In the genomic region with DNA sequence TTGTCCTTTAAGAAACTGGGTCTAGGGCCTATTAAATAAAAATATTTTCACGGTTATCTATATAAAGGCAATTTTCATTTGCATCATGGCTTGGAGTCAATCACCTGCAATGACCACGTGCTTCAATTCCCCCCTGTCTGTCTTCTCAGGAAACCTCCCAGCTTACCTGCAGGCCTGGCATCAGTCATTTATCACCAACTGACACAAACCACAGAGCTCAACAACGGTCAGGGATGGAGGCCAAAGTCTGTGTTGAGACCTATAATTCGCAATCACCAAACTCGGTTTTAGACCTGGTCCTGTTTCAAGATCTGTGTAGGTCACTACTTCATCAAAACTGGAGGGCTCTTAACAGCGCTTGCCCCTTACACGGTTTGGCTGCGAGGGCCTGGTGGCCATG, we compare ENCODE assay signal across 12 cellular contexts. TPM values are rescaled to one million over a fixed set of nuclear protein-coding genes. Genes with fewer than 3 reads are reported as not detected.
DNase-seq lines count a peak whose midpoint lies in the region; ATAC-seq, FAIRE-seq and TF ChIP-seq lines count a peak whose summit lies in the region.
"Had no signal": no experiment of that assay in that cellular context is flagged by ENCODE, and none has a peak within 500 bp of the region (broad histone marks: within the 10 kb centered on the region; RNA-seq: fewer than 3 reads in every experiment).

No MANE protein-coding gene starts in this region.

- no peak for DNase-seq in activated CD4-positive, alpha-beta T cell treated with anti-CD3 and anti-CD28 coated beads, Interleukin-2, amount 10 ng/mL, durations not matched to agents 24 days and 14 days
- DNase-seq in activated CD4-positive, alpha-beta T cell treated with anti-CD3 and anti-CD28 coated beads for 48 hours: no peak
- no peak for DNase-seq in astrocyte (ENCODE audit: low read depth)
- no peak for DNase-seq in skeletal muscle cell (ENCODE audit: low read depth)
- DNase-seq in body of pancreas: no peak
- no peak for DNase-seq in D721Med (ENCODE audit: insufficient read length, low spot score)
- no peak for DNase-seq in NCI-H748 (lab: John Stamatoyannopoulos, UW; ENCODE audit: unreplicated experiment)
- DNase-seq: anterior cingulate cortex; NK-92 treated with Interleukin-12 subunit alpha and Interleukin-12 subunit beta, amount 100 ng/mL, for 24 hours; retina had no signal

- ATAC-seq in body of pancreas: no peak
- ATAC-seq: left lobe of liver had no signal

- peak overlapping the region; percentile 99 for H3K4me3 Mint-ChIP-seq in activated CD4-positive, alpha-beta T cell treated with anti-CD3 and anti-CD28 coated beads, Interleukin-2, amount 10 ng/mL, durations not matched to agents 24 days and 14 days
- H3K4me3 Mint-ChIP-seq in astrocyte (ENCODE audit: unreplicated experiment): peak overlapping the region; percentile 93

- peak overlapping the region; percentile 98 for H3K4me2 ChIP-seq in Loucy (ENCODE audit: low read depth, low read length, poor library complexity, severe bottlenecking)
- peak overlapping the region; percentile 94 for H3K4me2 ChIP-seq in astrocyte (ENCODE audit: low read length)

- no peak overlapping the region for H3K27ac Mint-ChIP-seq in activated CD4-positive, alpha-beta T cell treated with anti-CD3 and anti-CD28 coated beads, Interleukin-2, amount 10 ng/mL, durations not matched to agents 24 days and 14 days
- H3K27ac Mint-ChIP-seq in astrocyte (ENCODE audit: unreplicated experiment): no peak overlapping the region

- H3K9me2 ChIP-seq in Loucy (replicated peaks; ENCODE audit: low read depth, low read length): no peaks in the 10 kb centered on the region

- H3K4me3 ChIP-seq in Loucy (ENCODE audit: low read length, poor library complexity, severe bottlenecking) (peak overlapping the region; percentile 78), astrocyte (ENCODE audit: insufficient read depth, low read depth, low read length) (peak overlapping the region; percentile 73), skeletal muscle cell (ENCODE audit: low read depth, low read length) (peak overlapping the region; percentile 59), body of pancreas (no peak overlapping the region)

- H3K4me1 Mint-ChIP-seq in activated CD4-positive, alpha-beta T cell treated with anti-CD3 and anti-CD28 coated beads, Interleukin-2, amount 10 ng/mL, durations not matched to agents 24 days and 14 days: peaks cover 29% of the 10 kb centered on the region
- no peaks in the 10 kb centered on the region for H3K4me1 Mint-ChIP-seq in astrocyte (ENCODE audit: low read depth, unreplicated experiment)

- no peak overlapping the region for H3K27ac ChIP-seq in astrocyte (ENCODE audit: low read depth, low read length)
- H3K27ac ChIP-seq in body of pancreas: peak overlapping the region in 1 of 4 donors; percentile 6

- no peak overlapping the region for H3K9ac ChIP-seq in Loucy (ENCODE audit: low read depth, low read length, poor library complexity, severe bottlenecking)
- no peak overlapping the region for H3K9ac ChIP-seq in astrocyte (ENCODE audit: low read length)

- TF ChIP-seq POLR2A in body of pancreas (IDR thresholded peaks at IDR 0.05): no peak

- TF ChIP-seq CTCF in Loucy (conservative IDR thresholded peaks at IDR 0.05; ENCODE audit: low read length) (no peak), astrocyte (IDR thresholded peaks at IDR 0.05; ENCODE audit: insufficient read depth, low read depth, low read length) (no peak), body of pancreas (IDR thresholded peaks at IDR 0.05) (no peak), D721Med (IDR thresholded peaks at IDR 0.05; ENCODE audit: insufficient read depth, missing control alignments) (no peak)

- H3F3A ChIP-seq in Loucy (ENCODE audit: low read depth): no peaks in the 10 kb centered on the region

- H2AFZ ChIP-seq in Loucy (ENCODE audit: low read length) (no peak overlapping the region), astrocyte (ENCODE audit: low read depth, low read length) (no peak overlapping the region)

- intact Hi-C loops in activated CD4-positive, alpha-beta T cell treated with anti-CD3 and anti-CD28 coated beads, Interleukin-2, amount 10 ng/mL, durations not matched to agents 24 days and 14 days (cut with micrococcal nuclease): no loop called here
- intact Hi-C loops in body of pancreas (cut with DNase I): no loop called here

- no peaks in the 10 kb centered on the region for H3K9me3 Mint-ChIP-seq in activated CD4-positive, alpha-beta T cell treated with anti-CD3 and anti-CD28 coated beads, Interleukin-2, amount 10 ng/mL, durations not matched to agents 24 days and 14 days
- no peaks in the 10 kb centered on the region for H3K9me3 Mint-ChIP-seq in astrocyte (ENCODE audit: unreplicated experiment)

- H3K4me1 ChIP-seq in Loucy (ENCODE audit: insufficient read depth, low read length, poor library complexity, severe bottlenecking) (peaks cover 31% of the 10 kb centered on the region), astrocyte (ENCODE audit: insufficient read depth, low read length) (peaks cover 13% of the 10 kb centered on the region), body of pancreas (peaks cover 5% of the 10 kb centered on the region)

- no peaks in the 10 kb centered on the region for H3K36me3 ChIP-seq in Loucy (ENCODE audit: insufficient read depth, low read length)
- H3K36me3 ChIP-seq in astrocyte (ENCODE audit: insufficient read depth, low read length): no peaks in the 10 kb centered on the region
- no peaks in the 10 kb centered on the region for H3K36me3 ChIP-seq in body of pancreas (replicated peaks in 1 of 2; ENCODE audit: insufficient read depth in 1 of 2, low read depth in 2 of 2)

- 0 out of 2 replicates have a peak, but pooled peaks cover 6% of the 10 kb centered on the region for H3K79me2 ChIP-seq in Loucy (ENCODE audit: insufficient read depth, low read length)
- peaks cover 45% of the 10 kb centered on the region for H3K79me2 ChIP-seq in astrocyte (ENCODE audit: insufficient read depth, low read length)

- H4K20me1 ChIP-seq in Loucy (ENCODE audit: insufficient read depth, low read length, poor library complexity, severe bottlenecking) (no peaks in the 10 kb centered on the region), astrocyte (ENCODE audit: insufficient read depth, low read length) (peaks cover 7% of the 10 kb centered on the region)

- H3K27me3 ChIP-seq in Loucy (ENCODE audit: insufficient read depth, low read length, poor library complexity, severe bottlenecking) (no peaks in the 10 kb centered on the region), astrocyte (ENCODE audit: insufficient read depth, low read length) (no peaks in the 10 kb centered on the region), body of pancreas (no peaks in the 10 kb centered on the region)

- peaks cover 15% of the 10 kb centered on the region for H3K36me3 Mint-ChIP-seq in activated CD4-positive, alpha-beta T cell treated with anti-CD3 and anti-CD28 coated beads, Interleukin-2, amount 10 ng/mL, durations not matched to agents 24 days and 14 days (ENCODE audit: low read depth)
- peaks cover 4% of the 10 kb centered on the region for H3K36me3 Mint-ChIP-seq in astrocyte (ENCODE audit: low read depth, unreplicated experiment)

- H3K9me3 ChIP-seq in Loucy (ENCODE audit: insufficient read depth, low read depth, low read length) (no peaks in the 10 kb centered on the region), astrocyte (ENCODE audit: insufficient read depth, low read depth, low read length) (no peaks in the 10 kb centered on the region), body of pancreas (no peaks in the 10 kb centered on the region)

- H3K27me3 Mint-ChIP-seq in activated CD4-positive, alpha-beta T cell treated with anti-CD3 and anti-CD28 coated beads, Interleukin-2, amount 10 ng/mL, durations not matched to agents 24 days and 14 days: peaks cover 1% of the 10 kb centered on the region
- H3K27me3 Mint-ChIP-seq in astrocyte (ENCODE audit: low read depth, unreplicated experiment): no peaks in the 10 kb centered on the region

- peak; percentile 43 for FAIRE-seq in astrocyte (lab: Jason Lieb, UNC)
- FAIRE-seq in D721Med (lab: Jason Lieb, UNC): no peak

- WGBS in body of pancreas, 2 donors: 25 to 37% methylated on average over 7 of the region's 8 CpGs

RNA-seq across cellular contexts. Expression of a gene that starts 1.9 kb away (rescaled TPM):
- 37.7 and 43.8 TPM in 2 replicates for total RNA-seq in activated CD4-positive, alpha-beta T cell treated with anti-CD3 and anti-CD28 coated beads, Interleukin-2, amount 10 ng/mL, durations not matched to agents 24 days and 14 days
- total RNA-seq in astrocyte: 20.8 and 21.0 TPM in 2 replicates
- 1 to 10 TPM; 6.2 to 7.6 TPM for total RNA-seq in body of pancreas

Comparison
In these comparisons a context has a peak if more than half of its experiments do, and no peak if none do; other contexts are left out.
1. H3K4me3 ChIP-seq: peak in Loucy (single experiment), astrocyte (single experiment) and skeletal muscle cell (single experiment); none in body of pancreas (0 of 2).